In the genomic region with DNA sequence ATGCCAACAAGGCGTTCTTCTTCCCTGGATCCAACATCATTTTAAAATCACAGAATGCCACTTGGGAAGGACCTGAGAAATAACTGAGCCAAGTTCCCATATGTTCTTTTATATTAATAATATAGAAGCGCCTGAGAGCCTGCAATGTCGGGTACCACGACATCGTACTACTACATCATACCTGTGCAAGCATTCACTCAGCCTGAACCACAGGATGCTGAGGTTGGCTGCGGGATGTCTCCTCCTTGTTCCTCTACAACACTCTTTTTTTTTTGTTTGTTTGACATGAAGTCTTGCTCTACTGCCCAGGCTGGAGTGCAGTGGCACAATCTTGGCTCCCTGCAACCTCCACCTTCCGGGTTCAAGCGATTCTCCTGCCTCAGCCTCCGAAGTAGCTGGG, we compare ENCODE assay signal across 37 cellular contexts. TPM values are rescaled to one million over a fixed set of nuclear protein-coding genes. Genes with fewer than 3 reads are reported as not detected.
"Had no signal": no experiment of that assay in that cellular context is flagged by ENCODE, and none has a peak within 500 bp of the region (broad histone marks: within the 10 kb centered on the region; RNA-seq: fewer than 3 reads in every experiment).

No MANE protein-coding gene starts in this region.

- H3K36me3 Mint-ChIP-seq: activated CD8-positive, alpha-beta memory T cell treated with anti-CD3 and anti-CD28 coated beads, Interleukin-2, amount 10 ng/mL, durations not matched to agents 7 days and 5 days; activated naive CD4-positive, alpha-beta T cell treated with anti-CD3 and anti-CD28 coated beads, Interleukin-2, amount 50 U/mL, for 24 hours; activated naive CD8-positive, alpha-beta T cell; activated naive CD8-positive, alpha-beta T cell treated with anti-CD3 and anti-CD28 coated beads, Interleukin-2, amount 10 ng/mL, durations not matched to agents 7 days and 5 days; brain; WTC11 had no signal

- H3K4me1 ChIP-seq: ascending aorta had no signal

- DNase-seq: activated CD4-positive, alpha-beta memory T cell treated with anti-CD3 and anti-CD28 coated beads, Interleukin-2, amount 10 ng/mL, durations not matched to agents 7 days and 5 days; activated CD4-positive, alpha-beta T cell treated with anti-CD3 and anti-CD28 coated beads for 1 hour; activated CD4-positive, alpha-beta T cell treated with anti-CD3 and anti-CD28 coated beads for 36 hours; activated CD4-positive, alpha-beta T cell treated with anti-CD3 and anti-CD28 coated beads for 48 hours; activated CD4-positive, alpha-beta T cell treated with anti-CD3 and anti-CD28 coated beads, Interleukin-2, amount 10 ng/mL, durations not matched to agents 7 days and 5 days; activated CD4-positive, alpha-beta T cell treated with anti-CD3 and anti-CD28 coated beads, Interleukin-2, amount 50 U/mL, for 48 hours; activated CD4-positive, CD25-positive, alpha-beta regulatory T cell; activated CD8-positive, alpha-beta memory T cell treated with anti-CD3 and anti-CD28 coated beads for 24 hours; activated CD8-positive, alpha-beta memory T cell treated with anti-CD3 and anti-CD28 coated beads, Interleukin-2, amount 10 ng/mL, durations not matched to agents 7 days and 5 days; activated CD8-positive, alpha-beta memory T cell treated with anti-CD3 and anti-CD28 coated beads, Interleukin-2, amount 50 U/mL, for 48 hours; activated CD8-positive, alpha-beta T cell treated with anti-CD3 and anti-CD28 coated beads, Interleukin-2, amount 10 ng/mL, durations not matched to agents 7 days and 5 days; activated effector memory CD4-positive, alpha-beta T cell treated with Interleukin-2 at 50 U/mL for 16 hours; activated gamma-delta T cell; activated naive CD4-positive, alpha-beta T cell treated with anti-CD3 and anti-CD28 coated beads for 36 hours; activated naive CD8-positive, alpha-beta T cell treated with anti-CD3 and anti-CD28 coated beads, Interleukin-2, amount 10 ng/mL, durations not matched to agents 7 days and 5 days; activated naive CD8-positive, alpha-beta T cell treated with anti-CD3 and anti-CD28 coated beads, Interleukin-2, amount 50 U/mL, for 24 hours; activated T-cell treated with anti-CD3 and anti-CD28 coated beads, Interleukin-2, amount 50 U/mL, for 24 hours; activated T-cell treated with anti-CD3 and anti-CD28 coated beads, Interleukin-2, amount 50 U/mL, for 48 hours; amygdala; anterior cingulate cortex; caudate nucleus; SW 1271; T-helper 1 cell; T-helper 2 cell; T-helper 9 cell had no signal

- H3K9me3 ChIP-seq: ascending aorta had no signal

- H3K4me3 ChIP-seq: ascending aorta, cardiac muscle cell had no signal

- ATAC-seq: activated CD4-positive, alpha-beta T cell treated with anti-CD3 and anti-CD28 coated beads for 36 hours; activated CD4-positive, CD25-positive, alpha-beta regulatory T cell treated with anti-CD3 and anti-CD28 coated beads, Interleukin-2, amount 50 U/mL, for 24 hours; activated CD8-positive, alpha-beta memory T cell treated with anti-CD3 and anti-CD28 coated beads, Interleukin-2, amount 10 ng/mL, durations not matched to agents 7 days and 5 days; activated CD8-positive, alpha-beta T cell treated with anti-CD3 and anti-CD28 coated beads, Interleukin-2, amount 10 ng/mL, durations not matched to agents 7 days and 5 days; activated naive CD8-positive, alpha-beta T cell treated with anti-CD3 and anti-CD28 coated beads, Interleukin-2, amount 50 U/mL, for 24 hours had no signal

- H3K4me1 Mint-ChIP-seq: central memory CD8-positive, alpha-beta T cell had no signal

- H3K36me3 ChIP-seq: ascending aorta, cardiac muscle cell, WERI-Rb-1 had no signal

- H3K9me3 Mint-ChIP-seq: activated CD4-positive, alpha-beta memory T cell treated with anti-CD3 and anti-CD28 coated beads, Interleukin-2, amount 10 ng/mL, durations not matched to agents 7 days and 5 days; activated CD4-positive, alpha-beta T cell treated with anti-CD3 and anti-CD28 coated beads, Interleukin-2, amount 10 ng/mL, durations not matched to agents 7 days and 5 days; activated naive CD4-positive, alpha-beta T cell treated with anti-CD3 and anti-CD28 coated beads for 36 hours; activated naive CD4-positive, alpha-beta T cell treated with anti-CD3 and anti-CD28 coated beads, Interleukin-2, amount 50 U/mL, for 24 hours; activated naive CD8-positive, alpha-beta T cell treated with anti-CD3 and anti-CD28 coated beads, Interleukin-2, amount 10 ng/mL, durations not matched to agents 7 days and 5 days; activated naive CD8-positive, alpha-beta T cell treated with anti-CD3 and anti-CD28 coated beads, Interleukin-2, amount 50 U/mL, for 24 hours; activated T-cell treated with anti-CD3 and anti-CD28 coated beads, Interleukin-2, amount 50 U/mL, for 24 hours; activated T-helper 2 cell treated with anti-CD3 and anti-CD28 coated beads, Interferon-gamma antibody, Interleukin-2, Interleukin-4, amounts not matched to agents 10 μg/mL and 5 μg/mL and 100 μg/mL, durations not matched to agents 14 hours and 24 hours and 36 hours; central memory CD8-positive, alpha-beta T cell; T-helper 1 cell treated with Interleukin-12 subunit alpha and Interleukin-12 subunit beta and Interleukin-4 antibody, amounts not matched to agents 30 μg/mL and 1 μg/mL, for 36 hours; T-helper 2 cell treated with Interferon-gamma antibody and Interleukin-4, amounts not matched to agents 5 μg/mL and 100 μg/mL, for 36 hours; WTC11 had no signal

- H3K27ac Mint-ChIP-seq: activated CD4-positive, alpha-beta memory T cell treated with anti-CD3 and anti-CD28 coated beads, Interleukin-2, amount 10 ng/mL, durations not matched to agents 7 days and 5 days; activated CD4-positive, alpha-beta T cell treated with anti-CD3 and anti-CD28 coated beads for 36 hours; activated CD4-positive, alpha-beta T cell treated with anti-CD3 and anti-CD28 coated beads, Interleukin-2, amount 10 ng/mL, durations not matched to agents 7 days and 5 days; activated CD8-positive, alpha-beta memory T cell treated with anti-CD3 and anti-CD28 coated beads, Interleukin-2, amount 10 ng/mL, durations not matched to agents 7 days and 5 days; activated CD8-positive, alpha-beta T cell treated with anti-CD3 and anti-CD28 coated beads, Interleukin-2, amount 10 ng/mL, durations not matched to agents 7 days and 5 days; activated naive CD4-positive, alpha-beta T cell treated with anti-CD3 and anti-CD28 coated beads for 36 hours; activated naive CD4-positive, alpha-beta T cell treated with anti-CD3 and anti-CD28 coated beads, Interleukin-2, amount 50 U/mL, for 24 hours; activated naive CD8-positive, alpha-beta T cell; activated naive CD8-positive, alpha-beta T cell treated with anti-CD3 and anti-CD28 coated beads, Interleukin-2, amount 10 ng/mL, durations not matched to agents 7 days and 5 days; activated naive CD8-positive, alpha-beta T cell treated with anti-CD3 and anti-CD28 coated beads, Interleukin-2, amount 50 U/mL, for 24 hours; activated T-cell treated with anti-CD3 and anti-CD28 coated beads, Interleukin-2, amount 50 U/mL, for 24 hours; activated T-helper 2 cell treated with anti-CD3 and anti-CD28 coated beads, Interferon-gamma antibody, Interleukin-2, Interleukin-4, amounts not matched to agents 10 μg/mL and 5 μg/mL and 100 μg/mL, durations not matched to agents 14 hours and 24 hours and 36 hours; T-helper 1 cell treated with Interleukin-12 subunit alpha and Interleukin-12 subunit beta and Interleukin-4 antibody, amounts not matched to agents 30 μg/mL and 1 μg/mL, for 36 hours; T-helper 2 cell treated with Interferon-gamma antibody and Interleukin-4, amounts not matched to agents 5 μg/mL and 100 μg/mL, for 36 hours; WTC11 had no signal

- H3K4me3 Mint-ChIP-seq: activated CD4-positive, alpha-beta memory T cell treated with anti-CD3 and anti-CD28 coated beads, Interleukin-2, amount 10 ng/mL, durations not matched to agents 7 days and 5 days; activated CD4-positive, alpha-beta T cell treated with anti-CD3 and anti-CD28 coated beads for 36 hours; activated CD4-positive, alpha-beta T cell treated with anti-CD3 and anti-CD28 coated beads, Interleukin-2, amount 10 ng/mL, durations not matched to agents 7 days and 5 days; activated CD8-positive, alpha-beta memory T cell treated with anti-CD3 and anti-CD28 coated beads, Interleukin-2, amount 10 ng/mL, durations not matched to agents 7 days and 5 days; activated CD8-positive, alpha-beta T cell treated with anti-CD3 and anti-CD28 coated beads, Interleukin-2, amount 10 ng/mL, durations not matched to agents 7 days and 5 days; activated naive CD4-positive, alpha-beta T cell treated with anti-CD3 and anti-CD28 coated beads for 36 hours; activated naive CD4-positive, alpha-beta T cell treated with anti-CD3 and anti-CD28 coated beads, Interleukin-2, amount 50 U/mL, for 24 hours; activated naive CD8-positive, alpha-beta T cell; activated naive CD8-positive, alpha-beta T cell treated with anti-CD3 and anti-CD28 coated beads, Interleukin-2, amount 10 ng/mL, durations not matched to agents 7 days and 5 days; activated naive CD8-positive, alpha-beta T cell treated with anti-CD3 and anti-CD28 coated beads, Interleukin-2, amount 50 U/mL, for 24 hours; activated T-cell treated with anti-CD3 and anti-CD28 coated beads, Interleukin-2, amount 50 U/mL, for 24 hours; central memory CD8-positive, alpha-beta T cell; T-helper 1 cell treated with Interleukin-12 subunit alpha and Interleukin-12 subunit beta and Interleukin-4 antibody, amounts not matched to agents 30 μg/mL and 1 μg/mL, for 36 hours; T-helper 2 cell treated with Interferon-gamma antibody and Interleukin-4, amounts not matched to agents 5 μg/mL and 100 μg/mL, for 36 hours; WTC11 had no signal

- H3K27ac ChIP-seq: ascending aorta, cardiac muscle cell, WERI-Rb-1 had no signal

RNA-seq across cellular contexts. Expression of gene ATP2C2, which starts 2.1 kb away (rescaled TPM):
- total RNA-seq: activated CD4-positive, alpha-beta memory T cell treated with anti-CD3 and anti-CD28 coated beads, Interleukin-2, amount 10 ng/mL, durations not matched to agents 7 days and 5 days; activated CD4-positive, alpha-beta T cell treated with anti-CD3 and anti-CD28 coated beads for 36 hours; activated CD4-positive, alpha-beta T cell treated with anti-CD3 and anti-CD28 coated beads, Interleukin-2, amount 10 ng/mL, durations not matched to agents 7 days and 5 days; activated CD8-positive, alpha-beta memory T cell treated with anti-CD3 and anti-CD28 coated beads, Interleukin-2, amount 10 ng/mL, durations not matched to agents 7 days and 5 days; activated CD8-positive, alpha-beta T cell treated with anti-CD3 and anti-CD28 coated beads, Interleukin-2, amount 10 ng/mL, durations not matched to agents 7 days and 5 days; activated naive CD4-positive, alpha-beta T cell treated with anti-CD3 and anti-CD28 coated beads for 36 hours; activated naive CD8-positive, alpha-beta T cell treated with anti-CD3 and anti-CD28 coated beads, Interleukin-2, amount 10 ng/mL, durations not matched to agents 7 days and 5 days; activated T-helper 2 cell treated with anti-CD3 and anti-CD28 coated beads, Interferon-gamma antibody, Interleukin-2, Interleukin-4, amounts not matched to agents 10 μg/mL and 5 μg/mL and 100 μg/mL, durations not matched to agents 14 hours and 24 hours and 36 hours; ascending aorta; cardiac muscle cell had no signal
